ENCODE assay signal across 17 cellular contexts in the genomic region with DNA sequence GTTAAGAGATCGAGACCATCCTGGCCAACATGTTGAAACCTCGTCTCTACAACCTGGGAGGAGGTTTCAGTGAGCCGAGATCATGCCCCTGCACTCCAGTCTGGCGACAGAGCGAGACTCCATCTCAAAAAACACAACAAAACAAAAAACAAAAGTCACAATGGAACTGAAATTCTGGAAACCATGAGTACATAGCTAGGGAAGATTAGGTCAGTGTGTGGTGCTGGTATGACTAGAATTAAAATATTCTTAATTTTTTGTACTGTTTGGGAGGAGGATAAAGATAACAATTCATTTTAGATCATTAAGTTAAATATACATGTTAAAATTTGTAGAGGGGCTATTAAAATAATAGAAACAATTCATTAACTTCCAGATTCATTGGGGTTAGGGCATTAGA.
A peak's percentile ranks its signal among the peaks of the same experiment; 100 is the strongest.
DNase-seq lines count a peak whose midpoint lies in the region; ATAC-seq, FAIRE-seq and TF ChIP-seq lines count a peak whose summit lies in the region.
"Had no signal": no experiment of that assay in that cellular context is flagged by ENCODE, and none has a peak within 500 bp of the region (broad histone marks: within the 10 kb centered on the region; RNA-seq: fewer than 3 reads in every experiment).

No MANE protein-coding gene starts in this region.

- H4K5ac ChIP-seq in IMR-90 (ENCODE audit: low read depth, low read length): no peak overlapping the region

- FAIRE-seq in K562 (lab: Jason Lieb, UNC): no peak
- no peak for FAIRE-seq in kidney (lab: Jason Lieb, UNC)
- FAIRE-seq: G401.6, H1 had no signal

- peaks cover 27% of the 10 kb centered on the region for H3K36me3 Mint-ChIP-seq in CD8-positive, alpha-beta T cell

- TF ChIP-seq RAD21 in IMR-90 (IDR thresholded peaks at IDR 0.05; ENCODE audit: low read length) (no peak), K562 (CRISPR knock-in tag; conservative IDR thresholded peaks at IDR 0.05 in 1 of 2, IDR thresholded peaks at IDR 0.05 in 1 of 2) (no peak)

- peaks cover 5% of the 10 kb centered on the region for H3K36me3 ChIP-seq in CD8-positive, alpha-beta T cell (ENCODE audit: insufficient read depth, low read length)
- H3K36me3 ChIP-seq in IMR-90 (ENCODE audit: control insufficient read depth, insufficient read depth, low read length): no peaks in the 10 kb centered on the region
- no peaks in the 10 kb centered on the region for H3K36me3 ChIP-seq in K562 (ENCODE audit: control insufficient read depth, insufficient read depth, low read length)
- H3K36me3 ChIP-seq in mesodermal cell (ENCODE audit: control insufficient read depth, insufficient read depth, low read length): no peaks in the 10 kb centered on the region
- no peaks in the 10 kb centered on the region for H3K36me3 ChIP-seq in kidney (ENCODE audit: control insufficient read depth in 1 of 2, insufficient read depth in 2 of 2, low read length in 2 of 2)
- H3K36me3 ChIP-seq: SJCRH30 had no signal

- no CpG with 5 or more reads among the region's 5 CpGs for WGBS in IMR-90 (ENCODE audit: extremely low coverage in 2 of 2, insufficient read length in 1 of 2), 2 experiments
- 76% methylated on average over 4 of the region's 5 CpGs for WGBS in K562 (ENCODE audit: insufficient coverage, low coverage, missing lambda C conversion rate)
- 94 to 100% methylated on average over 2 of the region's 5 CpGs for WGBS in mesodermal cell (ENCODE audit: insufficient coverage in 2 of 2), 2 experiments

- H2AK5ac ChIP-seq in IMR-90 (ENCODE audit: low read depth, low read length): no peak overlapping the region; the same call in 1 of the 2 replicates

- no peak for ATAC-seq in CD8-positive, alpha-beta T cell
- ATAC-seq in IMR-90 (ENCODE audit: low read depth): no peak
- ATAC-seq in K562: no peak
- ATAC-seq in HG03025 (IDR thresholded peaks at IDR 0.05; ENCODE audit: low FRiP score, unreplicated experiment): no peak
- no peak for ATAC-seq in GM21447 (IDR thresholded peaks at IDR 0.05; ENCODE audit: unreplicated experiment)

- H2BK20ac ChIP-seq in IMR-90 (ENCODE audit: low read depth, low read length): peak overlapping the region; percentile 89

- no peaks in the 10 kb centered on the region for H3K27me3 ChIP-seq in CD8-positive, alpha-beta T cell (ENCODE audit: insufficient read depth, low read length)
- H3K27me3 ChIP-seq in IMR-90 (ENCODE audit: control insufficient read depth, insufficient read depth, low read length): no peaks in the 10 kb centered on the region
- no peaks in the 10 kb centered on the region for H3K27me3 ChIP-seq in K562 (ENCODE audit: control insufficient read depth in 2 of 2, insufficient read depth in 2 of 2, low read length in 2 of 2)
- H3K27me3 ChIP-seq: SJCRH30 had no signal

- H3K9ac ChIP-seq in IMR-90 (ENCODE audit: low read depth, low read length) (no peak overlapping the region), K562 (ENCODE audit: insufficient read depth in 1 of 2, low read depth in 2 of 2, low read length in 2 of 2) (no peak overlapping the region), kidney (ENCODE audit: low read length in 2 of 2) (no peak overlapping the region)

- BruUV-seq in IMR-90 (replicated peaks; lab: Mats Ljungman, UMichigan): no TSS peak
- BruUV-seq in K562 (replicated peaks; lab: Mats Ljungman, UMichigan): no TSS peak

- H3K27ac Mint-ChIP-seq in CD8-positive, alpha-beta T cell: peak overlapping the region; percentile 32

- in situ Hi-C loops in IMR-90 (cut with MboI; ENCODE audit: low sequenced_read_pairs): no loop called here
- in situ Hi-C loops in K562 (cut with MboI): no loop called here

- H4K91ac ChIP-seq in IMR-90 (ENCODE audit: insufficient read depth, low read depth, low read length): no peak overlapping the region

- dilution Hi-C loops in IMR-90 (cut with HindIII; ENCODE audit: low sequenced_read_pairs, unreplicated experiment): no loop called here

- H3K4me3 Mint-ChIP-seq in CD8-positive, alpha-beta T cell: no peak overlapping the region

- no peak overlapping the region for H3K23ac ChIP-seq in IMR-90 (ENCODE audit: low read depth, low read length)

- H3K79me1 ChIP-seq in IMR-90 (ENCODE audit: low read depth in 1 of 2, low read length in 2 of 2): peaks cover 0 to 6% of the 10 kb centered on the region in 2 experiments; a peak in 1 of 4 replicates

- H3K4me1 ChIP-seq in CD8-positive, alpha-beta T cell (ENCODE audit: insufficient read depth, low read length): no peaks in the 10 kb centered on the region
- H3K4me1 ChIP-seq in IMR-90 (ENCODE audit: control insufficient read depth, insufficient read depth, low read length): peaks cover 16% of the 10 kb centered on the region
- H3K4me1 ChIP-seq in K562 (replicated peaks in 1 of 2; ENCODE audit: control insufficient read depth in 2 of 2, insufficient read depth in 2 of 2, low read length in 2 of 2): peaks cover 0 to 4% of the 10 kb centered on the region in 2 experiments; a peak in 3 of 5 replicates
- peaks cover 15% of the 10 kb centered on the region for H3K4me1 ChIP-seq in mesodermal cell (ENCODE audit: control insufficient read depth, insufficient read depth, low read length, poor library complexity, severe bottlenecking)
- H3K4me1 ChIP-seq in kidney (ENCODE audit: control insufficient read depth in 1 of 2, insufficient read depth in 1 of 2, low read depth in 1 of 2, low read length in 2 of 2): peaks cover 7 to 17% of the 10 kb centered on the region in 2 donors
- H3K4me1 ChIP-seq: SJCRH30 had no signal

- H3K4me1 Mint-ChIP-seq in CD8-positive, alpha-beta T cell (ENCODE audit: low read depth): no peaks in the 10 kb centered on the region

- no peak overlapping the region for H4K8ac ChIP-seq in IMR-90 (ENCODE audit: low read depth in 2 of 2, low read length in 2 of 2)

- H2AFZ ChIP-seq in IMR-90 (replicated peaks; ENCODE audit: low read length, poor library complexity): no peak overlapping the region
- no peak overlapping the region for H2AFZ ChIP-seq in K562 (ENCODE audit: low read depth, low read length)

- peak overlapping the region; percentile 81 for H2BK5ac ChIP-seq in IMR-90 (ENCODE audit: low read depth, low read length, poor library complexity, severe bottlenecking)

- H3K4me2 ChIP-seq in IMR-90 (ENCODE audit: low read depth, low read length) (no peak overlapping the region), K562 (ENCODE audit: insufficient read depth, low read length) (no peak overlapping the region)

- TF ChIP-seq EP300 in K562 (IDR thresholded peaks at IDR 0.05; ENCODE audit: low read length): no peak

- H3K4me3 ChIP-seq in CD8-positive, alpha-beta T cell (ENCODE audit: low read depth, low read length): no peak overlapping the region
- H3K4me3 ChIP-seq in IMR-90 (ENCODE audit: insufficient read depth, low read depth, low read length): no peak overlapping the region
- H3K4me3 ChIP-seq in K562: no peak overlapping the region
- H3K4me3 ChIP-seq in mesodermal cell (ENCODE audit: extremely low read depth, insufficient read depth, low read length, poor library complexity, severe bottlenecking): no peak overlapping the region
- H3K4me3 ChIP-seq in kidney (ENCODE audit: low read length in 2 of 2): no peak overlapping the region
- H3K4me3 ChIP-seq: SJCRH30 had no signal

- H4K20me1 ChIP-seq in IMR-90 (ENCODE audit: insufficient read depth, low read length) (no peaks in the 10 kb centered on the region), K562 (replicated peaks; ENCODE audit: control insufficient read depth, insufficient read depth, low read length) (no peaks in the 10 kb centered on the region)

- H3K27me3 Mint-ChIP-seq in CD8-positive, alpha-beta T cell (ENCODE audit: low read depth): no peaks in the 10 kb centered on the region

- peak overlapping the region; percentile 12; the same call in 1 of the 3 replicates for H2BK15ac ChIP-seq in IMR-90 (ENCODE audit: low read depth, low read length)

- peak overlapping the region; percentile 63; the same call in 1 of the 2 replicates for H2BK120ac ChIP-seq in IMR-90 (ENCODE audit: low read depth, low read length)

- H3K9me3 Mint-ChIP-seq in CD8-positive, alpha-beta T cell: no peaks in the 10 kb centered on the region

- no peak overlapping the region for H2AK9ac ChIP-seq in IMR-90 (replicated peaks; ENCODE audit: low read depth, low read length, poor library complexity)

- TF ChIP-seq POLR2A in IMR-90 (IDR thresholded peaks at IDR 0.05; ENCODE audit: low read depth, low read length): no peak
- no peak for TF ChIP-seq POLR2A in K562 (conservative IDR thresholded peaks at IDR 0.05)

- H3K14ac ChIP-seq in IMR-90 (replicated peaks; ENCODE audit: low read depth, low read length): no peak overlapping the region

- peak overlapping the region; percentile 64; the same call in 1 of the 2 replicates for H3K18ac ChIP-seq in IMR-90 (ENCODE audit: low read depth, low read length)

- H3K79me2 ChIP-seq in K562 (ENCODE audit: control insufficient read depth, insufficient read depth, low read length): no peaks in the 10 kb centered on the region

- POLR2A ChIA-PET in CD8-positive, alpha-beta T cell (lab: Charles Lee): no interaction called here
- POLR2A ChIA-PET in IMR-90 (lab: Charles Lee; ENCODE audit: unreplicated experiment): no interaction called here
- POLR2A ChIA-PET in K562 (lab: Yijun Ruan, JAX): no interaction called here

- TF ChIP-seq CTCF in CD8-positive, alpha-beta T cell (IDR thresholded peaks at IDR 0.05): no peak
- TF ChIP-seq CTCF in IMR-90 (conservative IDR thresholded peaks at IDR 0.05; ENCODE audit: low read depth, low read length) (no peak), K562 (IDR thresholded peaks at IDR 0.05 in 2 of 3, conservative IDR thresholded peaks at IDR 0.05 in 1 of 3; ENCODE audit: insufficient read depth in 2 of 3, low read depth in 1 of 3, low read length in 3 of 3) (no peak), kidney (IDR thresholded peaks at IDR 0.05; ENCODE audit: borderline replicate concordance, extremely low read depth, insufficient read depth) (no peak), GM20000 (IDR thresholded peaks at IDR 0.05; ENCODE audit: extremely low read depth, missing control alignments) (no peak)

- no peak overlapping the region for H3K27ac ChIP-seq in CD8-positive, alpha-beta T cell (ENCODE audit: low read depth, low read length)
- H3K27ac ChIP-seq in IMR-90 (ENCODE audit: insufficient read depth, low read length) (no peak overlapping the region), K562 (ENCODE audit: extremely low read depth, low read depth, low read length) (peak overlapping the region; percentile 51; the same call in 1 of the 3 replicates), mesodermal cell (ENCODE audit: low read depth, low read length, severe bottlenecking) (peak overlapping the region; percentile 29), kidney (ENCODE audit: low read depth in 2 of 2, low read length in 2 of 2) (no peak overlapping the region)
- H3K27ac ChIP-seq: SJCRH30 had no signal

- DNase-seq in CD8-positive, alpha-beta T cell: no peak
- DNase-seq in IMR-90: no peak
- no peak for DNase-seq in K562 (ENCODE audit: extremely low read depth in 1 of 4, low spot score in 3 of 4)
- DNase-seq in kidney: no peak
- no peak for DNase-seq in GM20000 (ENCODE audit: low spot score)
- DNase-seq: C1 segment of cervical spinal cord, Kasumi-1, NCI-H1417, NCI-H2029 treated with DMSO at 0.1 percent for 48 hours, NCI-H510A, RPMI8226, SJCRH30 had no signal

- intact Hi-C loops in CD8-positive, alpha-beta T cell (cut with DNase I, micrococcal nuclease): no loop called here
- intact Hi-C loops in IMR-90 (cut with micrococcal nuclease) (no loop called here), K562 (cut with micrococcal nuclease) (no loop called here), kidney (cut with DNase I) (no loop called here)

- peaks cover 8% of the 10 kb centered on the region for H3K9me1 ChIP-seq in IMR-90 (ENCODE audit: insufficient read depth, low read length)
- H3K9me1 ChIP-seq in K562 (ENCODE audit: control insufficient read depth, insufficient read depth, low read length): no peaks in the 10 kb centered on the region

- CTCF ChIA-PET in CD8-positive, alpha-beta T cell (lab: Charles Lee): no interaction called here
- CTCF ChIA-PET in IMR-90 (lab: Yijun Ruan, JAX) (interaction anchor here (0.6 kb wide), 1 partner anchor 282 kb away, joined by 4 read pairs; no protein-coding TSS in a partner anchor), K562 (lab: Yijun Ruan, JAX; ENCODE audit: low intra/inter-chr PET ratio) (no interaction called here)

- H3K9me3 ChIP-seq in CD8-positive, alpha-beta T cell (ENCODE audit: low read length): no peaks in the 10 kb centered on the region
- H3K9me3 ChIP-seq in IMR-90 (ENCODE audit: control insufficient read depth, insufficient read depth, low read length) (no peaks in the 10 kb centered on the region), K562 (replicated peaks; ENCODE audit: control insufficient read depth, insufficient read depth, low read depth, low read length) (no peaks in the 10 kb centered on the region), mesodermal cell (ENCODE audit: control insufficient read depth, low read length) (no peaks in the 10 kb centered on the region), kidney (ENCODE audit: control insufficient read depth in 1 of 2, low read length in 2 of 2) (no peaks in the 10 kb centered on the region)
- H3K9me3 ChIP-seq: SJCRH30 had no signal

- peak overlapping the region; percentile 18; the same call in 1 of the 2 replicates for H3K4ac ChIP-seq in IMR-90 (ENCODE audit: low read depth, low read length)

- H3K56ac ChIP-seq in IMR-90 (ENCODE audit: extremely low read depth, insufficient read depth, low read length): no peak overlapping the region

Comparison
In these comparisons a context has a peak if more than half of its experiments do, and no peak if none do; other contexts are left out.
1. H3K27ac ChIP-seq: peak in K562 (single experiment) and mesodermal cell (single experiment); none in CD8-positive, alpha-beta T cell (single experiment), IMR-90 (single experiment) and kidney (0 of 2).